8 cellular contexts compared by ENCODE assay signal in genomic region chr9:120875954-120876841, GRCh38. TPM values are rescaled to one million over a fixed set of nuclear protein-coding genes. Genes with fewer than 3 reads are reported as not detected.
DNase-seq lines count a peak whose midpoint lies in the region; ATAC-seq and TF ChIP-seq lines count a peak whose summit lies in the region.

No MANE protein-coding gene starts in this region.

- H2AFZ ChIP-seq in MM.1S (ENCODE audit: low read length) (peak overlapping the region; percentile 14; the same call in 1 of the 2 replicates), SK-N-SH (ENCODE audit: low read depth) (peak overlapping the region; percentile 83), parathyroid adenoma (peak overlapping the region; percentile 85)

- H3K36me3 ChIP-seq in MM.1S (replicated peaks; ENCODE audit: insufficient read depth, low read length) (0 out of 2 replicates have a peak, but pooled peaks cover 10% of the 10 kb centered on the region), SK-N-SH (replicated peaks in 1 of 2; ENCODE audit: control insufficient read depth in 1 of 2, insufficient read depth in 2 of 2, low read length in 1 of 2) (peaks cover 6 to 13% of the 10 kb centered on the region in 2 experiments), parathyroid adenoma (ENCODE audit: control insufficient read depth, insufficient read depth, low read length) (no peaks in the 10 kb centered on the region), tibial nerve (peaks cover 0 to 30% (median 0%) of the 10 kb centered on the region in 3 donors)

- H3K9me3 ChIP-seq in MM.1S (replicated peaks; ENCODE audit: insufficient read depth, low read length) (no peaks in the 10 kb centered on the region), SK-N-SH (no peaks in the 10 kb centered on the region), parathyroid adenoma (ENCODE audit: control insufficient read depth, low read length) (no peaks in the 10 kb centered on the region), tibial nerve (no peaks in the 10 kb centered on the region)

- H3K4me3 Mint-ChIP-seq in activated naive CD8-positive, alpha-beta T cell, result peak overlapping the region; percentile 87

- no peaks in the 10 kb centered on the region for H4K20me1 ChIP-seq in MM.1S (ENCODE audit: insufficient read depth, low read length)
- no peaks in the 10 kb centered on the region for H4K20me1 ChIP-seq in SK-N-SH (ENCODE audit: insufficient read depth)

- intact Hi-C loops in Right ventricle myocardium superior (cut with DNase I), result loop anchor here (5.0 kb wide), 1 partner anchor 41 kb away; no protein-coding TSS in a partner anchor

- H3K27me3 ChIP-seq in MM.1S (replicated peaks; ENCODE audit: insufficient read depth, low read length), result no peaks in the 10 kb centered on the region
- H3K27me3 ChIP-seq in SK-N-SH (ENCODE audit: insufficient read depth), result no peaks in the 10 kb centered on the region
- H3K27me3 ChIP-seq in parathyroid adenoma (ENCODE audit: control insufficient read depth, insufficient read depth, low read length), result no peaks in the 10 kb centered on the region
- H3K27me3 ChIP-seq in tibial nerve, result no peaks in the 10 kb centered on the region

- H3K4me2 ChIP-seq in MM.1S (ENCODE audit: low read depth, low read length) (peak overlapping the region; percentile 99), SK-N-SH (peak overlapping the region; percentile 94), parathyroid adenoma (ENCODE audit: low read length) (peak overlapping the region; percentile 87)

- no peaks in the 10 kb centered on the region for H3K9me3 Mint-ChIP-seq in activated naive CD8-positive, alpha-beta T cell (ENCODE audit: low read depth)

- no peaks in the 10 kb centered on the region for H3K27me3 Mint-ChIP-seq in activated naive CD8-positive, alpha-beta T cell

- H3K4me1 Mint-ChIP-seq in activated naive CD8-positive, alpha-beta T cell (ENCODE audit: low read depth), result peaks cover 67% of the 10 kb centered on the region

- CTCF ChIA-PET in SK-N-SH (lab: Yijun Ruan, JAX), result interaction anchor here (0.6 to 3.3 kb wide), 6 partner anchors 44 to 420 kb away, joined by 3 to 12 read pairs (median 4); no protein-coding TSS in a partner anchor

- peaks cover 12% of the 10 kb centered on the region for H3K36me3 Mint-ChIP-seq in activated naive CD8-positive, alpha-beta T cell

- TF ChIP-seq POLR2A in tibial nerve (IDR thresholded peaks at IDR 0.05), result peak; percentile 27 to 53

- H3K9ac ChIP-seq in MM.1S (ENCODE audit: low read length) (peak overlapping the region; percentile 99), SK-N-SH (peak overlapping the region; percentile 99), parathyroid adenoma (no peak overlapping the region)

- peaks cover 38% of the 10 kb centered on the region for H3K79me2 ChIP-seq in MM.1S (ENCODE audit: low read length)
- H3K79me2 ChIP-seq in SK-N-SH (ENCODE audit: insufficient read depth), result peaks cover 26% of the 10 kb centered on the region
- no peaks in the 10 kb centered on the region for H3K79me2 ChIP-seq in parathyroid adenoma

- 6% methylated on average over 6 of the region's 65 CpGs for WGBS in SK-N-SH (ENCODE audit: low lambda C conversion rate)
- 2 to 4% methylated on average over 49 to 64 of the region's 65 CpGs for WGBS in tibial nerve, 2 donors

- peak; percentile 80 for ATAC-seq in Right ventricle myocardium superior (ENCODE audit: poor library complexity)

- POLR2A ChIA-PET in SK-N-SH (lab: Yijun Ruan, JAX), result interaction anchor here (0.7 to 1.7 kb wide), 7 partner anchors 12 to 184 kb away, joined by 3 to 8 read pairs (median 4); partner anchors contain the start of gene FBXW2

- H3K4me1 ChIP-seq in MM.1S (ENCODE audit: low read length) (peaks cover 58% of the 10 kb centered on the region), SK-N-SH (ENCODE audit: control insufficient read depth in 1 of 2, insufficient read depth in 2 of 2, low read depth in 1 of 2, low read length in 1 of 2) (peaks cover 15 to 28% of the 10 kb centered on the region in 2 experiments; a peak in 3 of 4 replicates), parathyroid adenoma (peaks cover 2% of the 10 kb centered on the region), tibial nerve (peaks cover 0 to 27% (median 14%) of the 10 kb centered on the region in 4 donors)

- peak; percentile 24; the same call in 1 of the 2 replicates for TF ChIP-seq RAD21 in SK-N-SH (IDR thresholded peaks at IDR 0.05; ENCODE audit: low read length)

- DNase-seq in GM04503 (ENCODE audit: low read depth), result peak; percentile 27
- peak; percentile 94 for DNase-seq in HCEC 1CT
- peak; percentile 94 for DNase-seq in MM.1S
- DNase-seq in SK-N-SH, result peak; percentile 94
- DNase-seq in Right ventricle myocardium superior, result peak; percentile 91
- DNase-seq in tibial nerve (ENCODE audit: low spot score in 2 of 2), result peak; percentile 66 to 70

- peak overlapping the region; percentile 95 for H3K27ac Mint-ChIP-seq in activated naive CD8-positive, alpha-beta T cell

- TF ChIP-seq EP300 in SK-N-SH (IDR thresholded peaks at IDR 0.05; ENCODE audit: borderline replicate concordance in 1 of 2, low read depth in 1 of 2, low read length in 1 of 2) (peak in 1 of 2 experiments; percentile 85; a peak in 2 of 4 replicates), tibial nerve (IDR thresholded peaks at IDR 0.05) (peak in 1 of 2 donors; percentile 85)

- H3K9me2 ChIP-seq in MM.1S (replicated peaks; ENCODE audit: insufficient read depth, low read length) (no peaks in the 10 kb centered on the region), SK-N-SH (no peaks in the 10 kb centered on the region)

- H3K27ac ChIP-seq in MM.1S (ENCODE audit: low read length) (peak overlapping the region; percentile 97), SK-N-SH (ENCODE audit: low read depth in 2 of 2, low read length in 1 of 2) (peak overlapping the region; percentile 86 to 90), parathyroid adenoma (peak overlapping the region; percentile 20), tibial nerve (peak overlapping the region; percentile 89 to 99 (median 98))

- peak overlapping the region; percentile 79 for H3K4me3 ChIP-seq in MM.1S (ENCODE audit: low read length)
- H3K4me3 ChIP-seq in SK-N-SH (ENCODE audit: low read depth in 2 of 2, low read length in 1 of 2), result peak overlapping the region; percentile 65 to 74
- peak overlapping the region; percentile 61 for H3K4me3 ChIP-seq in parathyroid adenoma (ENCODE audit: low read depth, low read length)
- peak overlapping the region; percentile 60 to 86 (median 78) for H3K4me3 ChIP-seq in tibial nerve

- H3F3A ChIP-seq in MM.1S (ENCODE audit: insufficient read depth, low read length), result peaks cover 66% of the 10 kb centered on the region
- H3F3A ChIP-seq in SK-N-SH (replicated peaks; ENCODE audit: insufficient read depth), result peaks cover 5% of the 10 kb centered on the region

- TF ChIP-seq CTCF in MM.1S (IDR thresholded peaks at IDR 0.05; ENCODE audit: low read length), result 0 out of 2 replicates have a peak, but pooled peaks have one; percentile 13
- TF ChIP-seq CTCF in SK-N-SH (IDR thresholded peaks at IDR 0.05), result peak; percentile 24
- TF ChIP-seq CTCF in parathyroid adenoma (IDR thresholded peaks at IDR 0.05), result no peak
- no peak for TF ChIP-seq CTCF in tibial nerve (IDR thresholded peaks at IDR 0.05)

TF ChIP-seq in SK-N-SH, 30 proteins besides CTCF, POLR2A, EP300 and RAD21 (continues in another document):
- TF ChIP-seq CHD2 (IDR thresholded peaks at IDR 0.05; ENCODE audit: low read length, partially characterized antibody), result peak; percentile 35
- no peak for TF ChIP-seq NFIC (IDR thresholded peaks at IDR 0.05; ENCODE audit: borderline replicate concordance)
- TF ChIP-seq, protein P1, sequence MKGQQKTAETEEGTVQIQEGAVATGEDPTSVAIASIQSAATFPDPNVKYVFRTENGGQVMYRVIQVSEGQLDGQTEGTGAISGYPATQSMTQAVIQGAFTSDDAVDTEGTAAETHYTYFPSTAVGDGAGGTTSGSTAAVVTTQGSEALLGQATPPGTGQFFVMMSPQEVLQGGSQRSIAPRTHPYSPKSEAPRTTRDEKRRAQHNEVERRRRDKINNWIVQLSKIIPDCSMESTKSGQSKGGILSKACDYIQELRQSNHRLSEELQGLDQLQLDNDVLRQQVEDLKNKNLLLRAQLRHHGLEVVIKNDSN (IDR thresholded peaks at IDR 0.05; ENCODE audit: borderline replicate concordance, low read depth), result no peak
- TF ChIP-seq EZH2phosphoT487 (IDR thresholded peaks at IDR 0.05; ENCODE audit: borderline replicate concordance, low read depth), result no peak
- TF ChIP-seq NRF1 (IDR thresholded peaks at IDR 0.05; ENCODE audit: low read depth, low read length), result no peak
- TF ChIP-seq PBX3 (IDR thresholded peaks at IDR 0.05), result peak; percentile 15; the same call in 1 of the 2 replicates
- peak; percentile 58 for TF ChIP-seq MAX (IDR thresholded peaks at IDR 0.05; ENCODE audit: low read depth)

RNA-seq across cellular contexts. Expression of gene PHF19, which starts 0.8 kb away (rescaled TPM):
- polyA plus RNA-seq in SK-N-SH (2012; rRNA removed), result 24.5 and 33.4 TPM in 2 replicates
- 18.0 and 25.0 TPM in 2 replicates for polyA plus RNA-seq in SK-N-SH (2012; cell fraction: cytosol; rRNA removed)
- 38.5 and 64.8 TPM in 2 replicates for polyA plus RNA-seq in SK-N-SH (2012; cell fraction: nucleus; rRNA removed)
- total RNA-seq in Right ventricle myocardium superior, result 11.9 TPM
- 10 to 100 TPM; 31.2 to 61.6 (median 44.3) TPM for total RNA-seq in tibial nerve

RNA-seq across cellular contexts. Expression of gene PSMD5, which starts 33.5 kb away (rescaled TPM):
- polyA plus RNA-seq in SK-N-SH (2012; rRNA removed), result 13.7 and 18.2 TPM in 2 replicates
- polyA plus RNA-seq in SK-N-SH (2012; cell fraction: cytosol; rRNA removed), result 20.7 and 22.6 TPM in 2 replicates
- 6.3 and 14.1 TPM in 2 replicates for polyA plus RNA-seq in SK-N-SH (2012; cell fraction: nucleus; rRNA removed)
- 14.3 TPM for total RNA-seq in Right ventricle myocardium superior
- total RNA-seq in tibial nerve, result 10 to 100 TPM; 33.9 to 37.7 (median 37.4) TPM

RNA-seq across cellular contexts. Expression of gene TRAF1, which starts 50.4 kb away (rescaled TPM):
- 1.2 and 1.5 TPM in 2 replicates for polyA plus RNA-seq in SK-N-SH (2012; rRNA removed)
- polyA plus RNA-seq in SK-N-SH (2012; cell fraction: cytosol; rRNA removed), result 0.54 and 0.84 TPM in 2 replicates
- 3.0 and 3.6 TPM in 2 replicates for polyA plus RNA-seq in SK-N-SH (2012; cell fraction: nucleus; rRNA removed)
- total RNA-seq in Right ventricle myocardium superior (2.2 TPM), tibial nerve (10 to 100 TPM; 12.3 to 21.0 (median 19.8) TPM)

Comparison
In these comparisons a context has a peak if more than half of its experiments do, and no peak if none do; other contexts are left out.
1. Peak in every context shown above with its lines: DNase-seq, ATAC-seq, H3K4me3 ChIP-seq and H3K27ac ChIP-seq.
2. DNase-seq: peak in every context shown above with its lines; median percentile 94 in HCEC 1CT; 94 in MM.1S; 94 in SK-N-SH; 91 in Right ventricle myocardium superior; 68 in tibial nerve; 27 in GM04503.
3. H2AFZ ChIP-seq: peak in every context shown above with its lines; median percentile 85 in parathyroid adenoma; 83 in SK-N-SH; 14 in MM.1S.
4. H3K27ac ChIP-seq: peak in every context shown above with its lines; median percentile 98 in tibial nerve; 97 in MM.1S; 88 in SK-N-SH; 20 in parathyroid adenoma.
5. CTCF ChIP-seq: peak in MM.1S (single experiment) and SK-N-SH (single experiment); none in parathyroid adenoma (single experiment) and tibial nerve (0 of 5).